ENCODE assay signal across 1 cellular context in genomic region chr9:136569526-136570148, GRCh38.
A peak's percentile ranks its signal among the peaks of the same experiment; 100 is the strongest.
TF ChIP-seq lines count a peak whose summit lies in the region.

No MANE protein-coding gene starts in this region.

TF ChIP-seq in HepG2, 621 proteins besides CTCF, POLR2A, EP300 and RAD21:
- TF ChIP-seq MNT (IDR thresholded peaks at IDR 0.05) (peak; percentile 96), ZNF282 (IDR thresholded peaks at IDR 0.05; ENCODE audit: partially characterized antibody) (peak; percentile 61), IKZF1 (IDR thresholded peaks at IDR 0.05) (peak; percentile 93; the same call in 1 of the 2 replicates), PPARG (CRISPR knock-in tag; conservative IDR thresholded peaks at IDR 0.05) (no peak)
